Comparison of ENCODE assay signal across 8 cellular contexts in genomic region chr16:89917773-89918452, GRCh38. TPM values are rescaled to one million over a fixed set of nuclear protein-coding genes. Genes with fewer than 3 reads are reported as not detected.
DNase-seq lines count a peak whose midpoint lies in the region; ATAC-seq and TF ChIP-seq lines count a peak whose summit lies in the region.

No MANE protein-coding gene starts in this region.

- peak overlapping the region; percentile 11 to 65 (median 47) for H3K4me3 ChIP-seq in dorsolateral prefrontal cortex

- intact Hi-C loops in dorsolateral prefrontal cortex (cut with DNase I): no loop called here

- H3K9me3 Mint-ChIP-seq in activated CD4-positive, alpha-beta T cell treated with anti-CD3 and anti-CD28 coated beads, Interleukin-2, amount 10 ng/mL, durations not matched to agents 7 days and 5 days: no peaks in the 10 kb centered on the region

- peaks cover 10% of the 10 kb centered on the region for H3K36me3 Mint-ChIP-seq in activated CD4-positive, alpha-beta T cell treated with anti-CD3 and anti-CD28 coated beads, Interleukin-2, amount 10 ng/mL, durations not matched to agents 7 days and 5 days (ENCODE audit: low read depth)

- H3K27ac ChIP-seq in dorsolateral prefrontal cortex: peak overlapping the region in 37 of 59 donors; percentile 0 to 82 (median 43)

- no peak for TF ChIP-seq CTCF in dorsolateral prefrontal cortex (IDR thresholded peaks at IDR 0.05 in 54 of 56, conservative IDR thresholded peaks at IDR 0.05 in 2 of 56; ENCODE audit: low read depth in 1 of 56, partially characterized antibody in 56 of 56)

- peak overlapping the region; percentile 83 for H3K27ac Mint-ChIP-seq in activated CD4-positive, alpha-beta T cell treated with anti-CD3 and anti-CD28 coated beads, Interleukin-2, amount 10 ng/mL, durations not matched to agents 7 days and 5 days

- POLR2A ChIA-PET in activated CD4-positive, alpha-beta T cell treated with anti-CD3 and anti-CD28 coated beads, Interleukin-2, amount 10 ng/mL, durations not matched to agents 7 days and 5 days (lab: Charles Lee): no interaction called here

- peaks cover 38% of the 10 kb centered on the region for H3K27me3 Mint-ChIP-seq in activated CD4-positive, alpha-beta T cell treated with anti-CD3 and anti-CD28 coated beads, Interleukin-2, amount 10 ng/mL, durations not matched to agents 7 days and 5 days

- CTCF ChIA-PET in activated CD4-positive, alpha-beta T cell treated with anti-CD3 and anti-CD28 coated beads, Interleukin-2, amount 10 ng/mL, durations not matched to agents 7 days and 5 days (lab: Charles Lee): interaction anchor here (0.6 to 3.1 kb wide), 6 partner anchors 10 to 217 kb away, joined by 3 to 11 read pairs (median 4); partner anchors contain the start of gene DEF8

- peak overlapping the region; percentile 66 for H3K4me3 Mint-ChIP-seq in activated CD4-positive, alpha-beta T cell treated with anti-CD3 and anti-CD28 coated beads, Interleukin-2, amount 10 ng/mL, durations not matched to agents 7 days and 5 days

- DNase-seq in SKM-1 treated with dmso at 0.1 percent for 144 hours (lab: John Stamatoyannopoulos, UW; ENCODE audit: unreplicated experiment) (peak; percentile 50), SKM-1 (lab: John Stamatoyannopoulos, UW; ENCODE audit: unreplicated experiment) (no peak), NCI-H2171 treated with DMSO at 0.1 percent for 48 hours (lab: John Stamatoyannopoulos, UW) (peak; percentile 92), dorsolateral prefrontal cortex (peak in 7 of 10 donors; percentile 32 to 69 (median 56)), lung microvascular endothelial cell (ENCODE audit: low read depth in 2 of 2) (peak; percentile 60 to 65)
- DNase-seq in activated CD4-positive, alpha-beta T cell treated with anti-CD3 and anti-CD28 coated beads, Interleukin-2, amount 10 ng/mL, durations not matched to agents 7 days and 5 days: peak; percentile 91
- DNase-seq in stimulated activated CD8-positive, alpha-beta memory T cell treated with anti-CD3 and anti-CD28 coated beads, Interleukin-15, amount 100 ng/mL, for 4 hours (ENCODE audit: low read depth in 2 of 2): peak; percentile 36 to 61

- ATAC-seq in HG03025 (IDR thresholded peaks at IDR 0.05; ENCODE audit: low FRiP score, unreplicated experiment): peak; percentile 70

- H3K27me3 ChIP-seq in dorsolateral prefrontal cortex: peaks cover 0 to 1% (median 0%) of the 10 kb centered on the region in 45 donors

- peaks cover 49% of the 10 kb centered on the region for H3K4me1 Mint-ChIP-seq in activated CD4-positive, alpha-beta T cell treated with anti-CD3 and anti-CD28 coated beads, Interleukin-2, amount 10 ng/mL, durations not matched to agents 7 days and 5 days

RNA-seq across cellular contexts. Expression of gene MC1R, which starts 0.7 kb away (rescaled TPM):
- 1 to 10 TPM; 5.0 to 6.6 TPM for total RNA-seq in activated CD4-positive, alpha-beta T cell treated with anti-CD3 and anti-CD28 coated beads, Interleukin-2, amount 10 ng/mL, durations not matched to agents 7 days and 5 days
- 10 to 100 TPM in 21 of 120 experiments, 1 to 10 TPM in 99; 3.8 to 24.0 (median 7.3) TPM for total RNA-seq in dorsolateral prefrontal cortex
- total RNA-seq in lung microvascular endothelial cell: 0.65 and 0.79 TPM in 2 replicates

RNA-seq across cellular contexts. Expression of gene TUBB3, which starts 5.2 kb away (rescaled TPM):
- total RNA-seq in activated CD4-positive, alpha-beta T cell treated with anti-CD3 and anti-CD28 coated beads, Interleukin-2, amount 10 ng/mL, durations not matched to agents 7 days and 5 days: 1 to 10 TPM; 1.1 to 1.6 TPM
- 100 to 1,000 TPM in 118 of 120 experiments, 10 to 100 TPM in 2; 84.2 to 380 (median 212) TPM for total RNA-seq in dorsolateral prefrontal cortex
- 33.5 and 122 TPM in 2 replicates for total RNA-seq in lung microvascular endothelial cell

RNA-seq across cellular contexts. Expression of gene DEF8, which starts 30.6 kb away (rescaled TPM):
- 10 to 100 TPM; 30.7 to 35.5 TPM for total RNA-seq in activated CD4-positive, alpha-beta T cell treated with anti-CD3 and anti-CD28 coated beads, Interleukin-2, amount 10 ng/mL, durations not matched to agents 7 days and 5 days
- total RNA-seq in dorsolateral prefrontal cortex: 100 to 1,000 TPM in 99 of 120 experiments, 10 to 100 TPM in 21; 81.6 to 155 (median 110) TPM
- total RNA-seq in lung microvascular endothelial cell: 84.1 and 97.0 TPM in 2 replicates

RNA-seq across cellular contexts. Expression of gene TCF25, which starts 44.5 kb away (rescaled TPM):
- total RNA-seq in activated CD4-positive, alpha-beta T cell treated with anti-CD3 and anti-CD28 coated beads, Interleukin-2, amount 10 ng/mL, durations not matched to agents 7 days and 5 days: 100 to 1,000 TPM; 148 to 168 TPM
- 100 to 1,000 TPM; 172 to 346 (median 233) TPM for total RNA-seq in dorsolateral prefrontal cortex
- total RNA-seq in lung microvascular endothelial cell: 115 and 136 TPM in 2 replicates

Comparison
In these comparisons a context has a peak if more than half of its experiments do, and no peak if none do; other contexts are left out.
1. RNA of gene TUBB3, which starts 5.2 kb away (total RNA-seq): 84.2 to 380 TPM in dorsolateral prefrontal cortex and 33.5 to 122 TPM in lung microvascular endothelial cell; 1.1 to 1.6 TPM in activated CD4-positive, alpha-beta T cell treated with anti-CD3 and anti-CD28 coated beads, Interleukin-2, amount 10 ng/mL, durations not matched to agents 7 days and 5 days; every median in the first group is over 10 times any median in the second.